ENCODE assay signal across 18 cellular contexts in the genomic region with DNA sequence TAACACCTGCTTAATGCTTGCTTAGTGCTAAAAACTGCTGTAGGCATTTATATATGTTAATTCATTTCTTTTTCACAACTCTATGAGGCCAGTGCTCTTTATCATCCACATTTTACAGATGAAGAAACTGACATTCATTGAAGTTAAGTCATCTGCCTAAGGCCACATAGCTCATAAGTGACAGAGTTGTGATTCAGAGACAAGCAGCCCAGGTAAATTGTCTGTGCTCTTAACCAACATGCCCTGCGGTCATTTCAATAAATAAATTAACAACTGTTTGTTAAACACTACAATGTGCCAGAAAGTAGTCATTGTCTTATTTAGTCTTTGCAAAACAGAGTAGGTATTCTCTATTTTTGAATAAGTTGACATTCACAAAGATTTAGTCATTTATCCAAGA.
"Had no signal": no experiment of that assay in that cellular context is flagged by ENCODE, and none has a peak within 500 bp of the region (broad histone marks: within the 10 kb centered on the region; RNA-seq: fewer than 3 reads in every experiment).

No MANE protein-coding gene starts in this region.

- ATAC-seq: mucosa of descending colon; right cardiac atrium; stimulated activated naive CD8-positive, alpha-beta T cell treated with anti-CD3 and anti-CD28 coated beads, Interleukin-15, Interleukin-2, amounts not matched to agents 100 U/mL and 50 U/mL, for 24 hours had no signal

- FAIRE-seq: kidney had no signal

- H3K36me3 ChIP-seq: cardiac muscle cell, left ventricle myocardium inferior, prostate gland, tibial nerve, vagina had no signal

- H3K4me3 ChIP-seq: cardiac muscle cell, left ventricle myocardium inferior, mucosa of descending colon, prostate gland, tibial nerve, vagina had no signal

- H3K27me3 Mint-ChIP-seq: activated naive CD8-positive, alpha-beta T cell; dendritic cell treated with granulocyte-macrophage colony-stimulating factor and Interleukin-4, amounts not matched to agents 40 ng/mL and 50 ng/mL, for 4 days; naive B cell had no signal

- H3K4me1 Mint-ChIP-seq: naive B cell had no signal

- H3K4me1 ChIP-seq: left ventricle myocardium inferior, prostate gland, vagina had no signal

- H3K9me3 Mint-ChIP-seq: neural crest cell had no signal

- H3K36me3 Mint-ChIP-seq: activated naive CD8-positive, alpha-beta T cell; naive B cell had no signal

- H3K27ac ChIP-seq: cardiac muscle cell, left ventricle myocardium inferior, prostate gland, tibial nerve, vagina had no signal

- H3K9me3 ChIP-seq: left ventricle myocardium inferior, mucosa of descending colon, prostate gland, tibial nerve, vagina had no signal

- H3K4me3 Mint-ChIP-seq: activated naive CD8-positive, alpha-beta T cell; dendritic cell treated with granulocyte-macrophage colony-stimulating factor and Interleukin-4, amounts not matched to agents 40 ng/mL and 50 ng/mL, for 4 days; naive B cell; neural crest cell had no signal

- H3K27me3 ChIP-seq: tibial nerve, vagina had no signal

- H3K27ac Mint-ChIP-seq: activated naive CD8-positive, alpha-beta T cell; dendritic cell treated with granulocyte-macrophage colony-stimulating factor and Interleukin-4, amounts not matched to agents 40 ng/mL and 50 ng/mL, for 4 days; naive B cell had no signal

- DNase-seq: activated CD4-positive, alpha-beta T cell treated with anti-CD3 and anti-CD28 coated beads, Interleukin-2, amount 50 U/mL, for 4 hours; activated T-cell treated with anti-CD3 and anti-CD28 coated beads for 4 hours; effector CD8-positive, alpha-beta T cell; hypothalamus; kidney; left ventricle myocardium inferior; mucosa of descending colon; naive B cell; right cardiac atrium; stimulated activated naive CD8-positive, alpha-beta T cell treated with anti-CD3 and anti-CD28 coated beads, Interleukin-15, Interleukin-2, amounts not matched to agents 100 U/mL and 50 U/mL, for 24 hours; substantia nigra had no signal
